ENCODE assay signal across 7 cellular contexts in genomic region chr6:42961020-42961470, GRCh38. TPM values are rescaled to one million over a fixed set of nuclear protein-coding genes. Genes with fewer than 3 reads are reported as not detected.
DNase-seq lines count a peak whose midpoint lies in the region; ATAC-seq, FAIRE-seq and TF ChIP-seq lines count a peak whose summit lies in the region.

No MANE protein-coding gene starts in this region.

- H3K4me1 ChIP-seq in adrenal gland (replicated peaks in 1 of 2) (peaks cover 10% of the 10 kb centered on the region in 2 donors), keratinocyte (ENCODE audit: control insufficient read depth, extremely low read depth, insufficient read depth, low read length) (peaks cover 9% of the 10 kb centered on the region), spleen (peaks cover 11 to 21% (median 19%) of the 10 kb centered on the region in 6 donors)

- H3K4me2 ChIP-seq in keratinocyte (ENCODE audit: control insufficient read depth, extremely low read depth, insufficient read depth, low read depth, low read length), result peak overlapping the region; percentile 89

- dilution Hi-C loops in keratinocyte (cut with MboI; ENCODE audit: extremely low pct_ligation_motif_present, low sequenced_read_pairs), result no loop called here

- H3K4me3 ChIP-seq in H7 (ENCODE audit: insufficient read depth, low read depth, low read length) (peak overlapping the region; percentile 55), adrenal gland (peak overlapping the region in 1 of 4 donors; percentile 59), keratinocyte (ENCODE audit: control insufficient read depth in 2 of 3, extremely low read depth in 1 of 3, insufficient read depth in 2 of 3, low read depth in 1 of 3, low read length in 3 of 3) (peak overlapping the region; percentile 35 to 69 (median 62)), spleen (peak overlapping the region; percentile 42 to 71 (median 48))

- no peaks in the 10 kb centered on the region for H3K79me2 ChIP-seq in keratinocyte (ENCODE audit: control insufficient read depth, insufficient read depth, low read length)

- peaks cover 5% of the 10 kb centered on the region for H3K36me3 ChIP-seq in H7 (replicated peaks; ENCODE audit: control insufficient read depth, insufficient read depth, low read length)
- H3K36me3 ChIP-seq in adrenal gland (replicated peaks in 1 of 2), result peaks cover 0 to 21% of the 10 kb centered on the region in 2 donors
- peaks cover 4 to 12% of the 10 kb centered on the region in 2 experiments for H3K36me3 ChIP-seq in keratinocyte (ENCODE audit: control insufficient read depth in 2 of 2, extremely low read depth in 1 of 2, insufficient read depth in 2 of 2, low read length in 2 of 2)
- peaks cover 0 to 44% (median 27%) of the 10 kb centered on the region in 6 donors for H3K36me3 ChIP-seq in spleen

- intact Hi-C loops in adrenal gland (cut with DNase I) (no loop called here), spleen (cut with DNase I; ENCODE audit: low total_unique reads) (no loop called here)

- no peak for FAIRE-seq in keratinocyte (lab: Jason Lieb, UNC)

- no peak for ATAC-seq in HG03432 (IDR thresholded peaks at IDR 0.05; ENCODE audit: unreplicated experiment)

- H3K27ac ChIP-seq in adrenal gland (peak overlapping the region in 1 of 5 donors; percentile 29), keratinocyte (ENCODE audit: control insufficient read depth, insufficient read depth, low read length) (no peak overlapping the region), spleen (no peak overlapping the region)

- no peak for TF ChIP-seq CTCF in adrenal gland (IDR thresholded peaks at IDR 0.05)
- no peak for TF ChIP-seq CTCF in keratinocyte (optimal IDR thresholded peaks at IDR 0.05 in 1 of 3, IDR thresholded peaks at IDR 0.05 in 1 of 3, conservative IDR thresholded peaks at IDR 0.05 in 1 of 3; ENCODE audit: extremely low read depth in 1 of 3, insufficient read depth in 2 of 3, low read length in 3 of 3)
- no peak for TF ChIP-seq CTCF in spleen (IDR thresholded peaks at IDR 0.05 in 8 of 11, conservative IDR thresholded peaks at IDR 0.05 in 3 of 11)

- no peaks in the 10 kb centered on the region for H4K20me1 ChIP-seq in keratinocyte (ENCODE audit: control insufficient read depth, extremely low read depth, insufficient read depth, low read length)

- H3K9ac ChIP-seq in keratinocyte (ENCODE audit: control insufficient read depth, extremely low read depth, insufficient read depth, low read length), result peak overlapping the region; percentile 34

- peaks cover 18% of the 10 kb centered on the region for H3K27me3 ChIP-seq in H7 (ENCODE audit: control insufficient read depth, insufficient read depth, low read length)
- no peaks in the 10 kb centered on the region for H3K27me3 ChIP-seq in adrenal gland
- H3K27me3 ChIP-seq in keratinocyte (ENCODE audit: control insufficient read depth, extremely low read depth, insufficient read depth, low read length), result no peaks in the 10 kb centered on the region
- H3K27me3 ChIP-seq in spleen (replicated peaks in 1 of 7), result peaks cover 0 to 13% (median 0%) of the 10 kb centered on the region in 7 donors

- H3K9me1 ChIP-seq in keratinocyte (ENCODE audit: control insufficient read depth, extremely low read depth, insufficient read depth, low read length), result no peaks in the 10 kb centered on the region

- DNase-seq in H7 (no peak), adrenal gland (peak in 6 of 7 donors; percentile 35 to 63 (median 48)), keratinocyte (ENCODE audit: low read depth, low spot score) (no peak), spleen (no peak), NCI-H1694 (lab: John Stamatoyannopoulos, UW) (no peak), NCI-H2171 (lab: John Stamatoyannopoulos, UW) (no peak)

- H2AFZ ChIP-seq in keratinocyte (ENCODE audit: control insufficient read depth, low read length), result peak overlapping the region; percentile 69

- H3K9me3 ChIP-seq in adrenal gland (replicated peaks in 1 of 3), result no peaks in the 10 kb centered on the region
- no peaks in the 10 kb centered on the region for H3K9me3 ChIP-seq in keratinocyte (ENCODE audit: control insufficient read depth, low read depth, low read length)
- H3K9me3 ChIP-seq in spleen, result no peaks in the 10 kb centered on the region

- 11 to 58% (median 21%) methylated on average over 4 to 15 of the region's 15 CpGs for WGBS in adrenal gland, 4 donors
- 35 to 52% (median 44%) methylated on average over 12 to 15 of the region's 15 CpGs for WGBS in spleen, 5 donors

- TF ChIP-seq POLR2A in adrenal gland (IDR thresholded peaks at IDR 0.05), result no peak
- no peak for TF ChIP-seq POLR2A in spleen (IDR thresholded peaks at IDR 0.05)

RNA-seq across cellular contexts. Expression of gene GNMT, which starts 0.5 kb away (rescaled TPM):
- 0.10 and 0.33 TPM in 2 replicates for total RNA-seq in H7 (2014; rRNA removed; shearing (Covaris generic))
- total RNA-seq in adrenal gland, result under 1 TPM in 4 of 8 donors, not detected in 4; 0.39 to 0.65 (median 0.53) TPM
- polyA plus RNA-seq in adrenal gland, result 1 to 10 TPM in 2 of 3 donors, under 1 TPM in 1; 0.29 to 4.4 (median 1.1) TPM
- 0.08 to 0.10 TPM in 2 of 3 replicates, not detected in the other for polyA plus RNA-seq in keratinocyte
- polyA plus RNA-seq in keratinocyte (2011; ENCODE audit: low read depth), result not detected
- not detected in 2 replicates for polyA plus RNA-seq in keratinocyte (2011; cell fraction: cytosol; rRNA removed)
- polyA plus RNA-seq in keratinocyte (2011; cell fraction: nucleus; rRNA removed), result 0.22 and 0.23 TPM in 2 replicates
- not detected in 2 replicates for polyA plus RNA-seq in keratinocyte (2012; ENCODE audit: low replicate concordance)
- 0.92 TPM in 1 of 3 replicates, not detected in the others for polyA minus RNA-seq in keratinocyte
- polyA minus RNA-seq in keratinocyte (2011; cell fraction: cytosol; rRNA and poly(A)+ RNA removed), result not detected
- not detected in 2 replicates for polyA minus RNA-seq in keratinocyte (2011; cell fraction: nucleus; rRNA and poly(A)+ RNA removed)
- 1 to 10 TPM in 6 of 7 donors, under 1 TPM in 1; 0.68 to 3.0 (median 2.0) TPM for total RNA-seq in spleen
- polyA plus RNA-seq in spleen, result 1 to 10 TPM; 1.2 to 2.3 (median 1.4) TPM

RNA-seq across cellular contexts. Expression of gene PEX6, which starts 17.9 kb away (rescaled TPM):
- total RNA-seq in H7 (2014; rRNA removed; shearing (Covaris generic)), result 47.5 and 52.5 TPM in 2 replicates
- 10 to 100 TPM; 21.5 to 63.9 (median 35.5) TPM for total RNA-seq in adrenal gland
- 10 to 100 TPM in 2 of 3 donors, 1 to 10 TPM in 1; 7.4 to 41.7 (median 22.7) TPM for polyA plus RNA-seq in adrenal gland
- polyA plus RNA-seq in keratinocyte, result 5.6 to 8.7 TPM (median 7.5 TPM) in 3 replicates
- 3.3 TPM for polyA plus RNA-seq in keratinocyte (2011; ENCODE audit: low read depth)
- polyA plus RNA-seq in keratinocyte (2011; cell fraction: cytosol; rRNA removed), result 4.6 and 7.6 TPM in 2 replicates
- polyA plus RNA-seq in keratinocyte (2011; cell fraction: nucleus; rRNA removed), result 15.7 and 18.5 TPM in 2 replicates
- polyA plus RNA-seq in keratinocyte (2012; ENCODE audit: low replicate concordance), result 11.8 and 14.5 TPM in 2 replicates
- 10.1 to 16.9 TPM (median 14.6 TPM) in 3 replicates for polyA minus RNA-seq in keratinocyte
- polyA minus RNA-seq in keratinocyte (2011; cell fraction: cytosol; rRNA and poly(A)+ RNA removed), result 17.5 TPM
- polyA minus RNA-seq in keratinocyte (2011; cell fraction: nucleus; rRNA and poly(A)+ RNA removed), result 12.4 and 14.8 TPM in 2 replicates
- total RNA-seq in spleen, result 10 to 100 TPM; 11.1 to 24.3 (median 19.8) TPM
- 10 to 100 TPM; 12.7 to 25.5 (median 16.8) TPM for polyA plus RNA-seq in spleen

RNA-seq across cellular contexts. Expression of gene PPP2R5D, which starts 23.3 kb away (rescaled TPM):
- total RNA-seq in H7 (2014; rRNA removed; shearing (Covaris generic)), result 58.9 and 62.8 TPM in 2 replicates
- total RNA-seq in adrenal gland, result 10 to 100 TPM; 24.2 to 97.8 (median 33.7) TPM
- polyA plus RNA-seq in adrenal gland, result 10 to 100 TPM; 29.7 to 38.9 (median 37.9) TPM
- polyA plus RNA-seq in keratinocyte, result 44.4 to 59.9 TPM (median 49.6 TPM) in 3 replicates
- 25.3 TPM for polyA plus RNA-seq in keratinocyte (2011; ENCODE audit: low read depth)
- polyA plus RNA-seq in keratinocyte (2011; cell fraction: cytosol; rRNA removed), result 67.1 and 68.5 TPM in 2 replicates
- 70.1 and 74.5 TPM in 2 replicates for polyA plus RNA-seq in keratinocyte (2011; cell fraction: nucleus; rRNA removed)
- 23.0 and 42.6 TPM in 2 replicates for polyA plus RNA-seq in keratinocyte (2012; ENCODE audit: low replicate concordance)
- 74.9 to 108 TPM (median 82.2 TPM) in 3 replicates for polyA minus RNA-seq in keratinocyte
- polyA minus RNA-seq in keratinocyte (2011; cell fraction: cytosol; rRNA and poly(A)+ RNA removed), result 38.6 TPM
- 19.1 and 36.2 TPM in 2 replicates for polyA minus RNA-seq in keratinocyte (2011; cell fraction: nucleus; rRNA and poly(A)+ RNA removed)
- total RNA-seq in spleen, result 10 to 100 TPM; 23.6 to 40.2 (median 27.7) TPM
- 10 to 100 TPM; 15.3 to 18.1 (median 15.6) TPM for polyA plus RNA-seq in spleen

RNA-seq across cellular contexts. Expression of gene CNPY3, which starts 31.8 kb away (rescaled TPM):
- 34.5 and 37.8 TPM in 2 replicates for total RNA-seq in H7 (2014; rRNA removed; shearing (Covaris generic))
- total RNA-seq in adrenal gland (10 to 100 TPM; 26.8 to 59.7 (median 41.3) TPM), spleen (100 to 1,000 TPM in 5 of 7 donors, 10 to 100 TPM in 2; 82.2 to 115 (median 109) TPM)
- polyA plus RNA-seq in adrenal gland (10 to 100 TPM; 22.4 to 53.5 (median 48.2) TPM), keratinocyte (15.8 to 30.9 TPM (median 19.7 TPM) in 3 replicates), spleen (100 to 1,000 TPM in 1 of 3 donors, 10 to 100 TPM in 2; 94.2 to 109 (median 97.9) TPM)
- polyA plus RNA-seq in keratinocyte (2011; ENCODE audit: low read depth), result 17.5 TPM
- polyA plus RNA-seq in keratinocyte (2011; cell fraction: cytosol; rRNA removed), result 13.6 and 22.5 TPM in 2 replicates
- 21.3 and 22.4 TPM in 2 replicates for polyA plus RNA-seq in keratinocyte (2011; cell fraction: nucleus; rRNA removed)
- polyA plus RNA-seq in keratinocyte (2012; ENCODE audit: low replicate concordance), result 15.1 and 28.1 TPM in 2 replicates
- 15.5 to 22.5 TPM (median 17.9 TPM) in 3 replicates for polyA minus RNA-seq in keratinocyte
- polyA minus RNA-seq in keratinocyte (2011; cell fraction: cytosol; rRNA and poly(A)+ RNA removed), result 19.0 TPM
- 10.4 and 12.6 TPM in 2 replicates for polyA minus RNA-seq in keratinocyte (2011; cell fraction: nucleus; rRNA and poly(A)+ RNA removed)

RNA-seq across cellular contexts. Expression of gene PTCRA, which starts 45.2 kb away (rescaled TPM):
- not detected in 2 replicates for total RNA-seq in H7 (2014; rRNA removed; shearing (Covaris generic))
- total RNA-seq in adrenal gland (under 1 TPM in 1 of 8 donors, not detected in 7; 0.34 TPM), spleen (10 to 100 TPM in 1 of 7 donors, 1 to 10 TPM in 6; 3.2 to 15.5 (median 6.4) TPM)
- polyA plus RNA-seq in adrenal gland (not detected), keratinocyte (not detected in 3 replicates), spleen (1 to 10 TPM; 1.1 to 2.9 (median 2.1) TPM)
- polyA plus RNA-seq in keratinocyte (2011; ENCODE audit: low read depth), result not detected
- polyA plus RNA-seq in keratinocyte (2011; cell fraction: cytosol; rRNA removed), result not detected in 2 replicates
- polyA plus RNA-seq in keratinocyte (2011; cell fraction: nucleus; rRNA removed), result not detected in 2 replicates
- polyA plus RNA-seq in keratinocyte (2012; ENCODE audit: low replicate concordance), result not detected in 2 replicates
- not detected in 3 replicates for polyA minus RNA-seq in keratinocyte
- not detected for polyA minus RNA-seq in keratinocyte (2011; cell fraction: cytosol; rRNA and poly(A)+ RNA removed)
- not detected in 2 replicates for polyA minus RNA-seq in keratinocyte (2011; cell fraction: nucleus; rRNA and poly(A)+ RNA removed)

Comparison
In these comparisons a context has a peak if more than half of its experiments do, and no peak if none do; other contexts are left out.
1. DNase-seq: peak in adrenal gland (6 of 7); none in H7 (single experiment), keratinocyte (single experiment), spleen (single experiment), NCI-H1694 (single experiment) and NCI-H2171 (single experiment).